ENCODE assay signal across 9 cellular contexts in the genomic region with DNA sequence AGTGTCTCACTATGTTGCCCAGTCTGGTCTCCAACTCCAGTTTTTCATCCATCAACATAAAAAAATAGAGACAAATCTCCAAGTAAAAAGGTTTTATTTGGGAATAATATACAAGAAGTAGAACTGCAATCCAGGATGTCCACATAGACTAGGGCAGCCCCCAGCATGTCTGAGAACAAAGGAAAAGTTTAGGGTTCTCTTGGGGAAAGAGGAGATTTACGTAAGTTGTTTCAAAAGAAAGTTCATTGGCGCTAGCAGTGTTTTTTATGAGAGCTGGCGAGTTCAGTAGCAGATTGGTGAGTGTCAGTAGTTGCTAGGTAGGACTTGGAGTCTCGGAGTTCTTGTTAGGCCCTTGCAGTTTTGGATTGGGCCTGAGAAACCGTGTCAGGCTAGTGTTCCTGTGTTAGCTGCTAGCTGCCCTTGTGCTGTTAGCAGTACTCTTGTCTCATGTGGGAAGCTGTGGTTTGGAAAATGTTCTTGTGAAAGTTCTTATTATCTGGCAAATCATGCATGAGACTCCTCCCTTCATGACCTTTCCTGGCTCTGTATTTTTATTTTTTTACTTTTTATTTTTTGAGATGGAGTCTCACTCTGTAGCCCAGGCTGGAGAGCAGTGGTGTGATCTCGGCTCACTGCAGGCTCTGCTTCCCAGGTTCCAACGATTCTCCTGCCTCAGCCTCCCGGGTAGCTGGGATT. TPM values are rescaled to one million over a fixed set of nuclear protein-coding genes. Genes with fewer than 3 reads are reported as not detected.
A peak's percentile ranks its signal among the peaks of the same experiment; 100 is the strongest.
DNase-seq lines count a peak whose midpoint lies in the region; ATAC-seq and TF ChIP-seq lines count a peak whose summit lies in the region.
"Had no signal": no experiment of that assay in that cellular context is flagged by ENCODE, and none has a peak within 500 bp of the region (broad histone marks: within the 10 kb centered on the region; RNA-seq: fewer than 3 reads in every experiment).

No MANE protein-coding gene starts in this region.

- no peaks in the 10 kb centered on the region for H3K9me3 ChIP-seq in PC-9 (ENCODE audit: insufficient read depth, low read depth)

- H4K20me1 ChIP-seq in PC-9 (ENCODE audit: insufficient read depth): no peaks in the 10 kb centered on the region

- H3K36me3 Mint-ChIP-seq in CD14-positive monocyte (no peaks in the 10 kb centered on the region), glutamatergic neuron (ENCODE audit: unreplicated experiment) (no peaks in the 10 kb centered on the region)

- H3K4me3 ChIP-seq in PC-9: no peak overlapping the region

- H3K27me3 Mint-ChIP-seq in CD14-positive monocyte (ENCODE audit: low read depth in 3 of 3): peaks cover 0 to 1% (median under 1%) of the 10 kb centered on the region in 3 donors
- peaks cover 2% of the 10 kb centered on the region for H3K27me3 Mint-ChIP-seq in glutamatergic neuron (ENCODE audit: unreplicated experiment)

- H3K79me2 ChIP-seq in PC-9 (ENCODE audit: low read depth): no peaks in the 10 kb centered on the region

- no peak overlapping the region for H2AFZ ChIP-seq in PC-9

- peaks cover 0 to 2% (median 0%) of the 10 kb centered on the region in 7 donors for H3K9me3 Mint-ChIP-seq in CD14-positive monocyte
- H3K9me3 Mint-ChIP-seq in glutamatergic neuron (ENCODE audit: unreplicated experiment): peaks cover 4% of the 10 kb centered on the region

- H3K36me3 ChIP-seq in PC-9 (ENCODE audit: low read depth): no peaks in the 10 kb centered on the region

- DNase-seq in CD14-positive monocyte (ENCODE audit: low spot score) (peak; percentile 62), SK-N-DZ (ENCODE audit: low spot score) (peak; percentile 32), foreskin melanocyte (peak; percentile 50), pulmonary artery endothelial cell (ENCODE audit: low read depth, low spot score) (peak; percentile 15), glutamatergic neuron (no peak), PC-9 (no peak)

- H3K4me3 Mint-ChIP-seq in CD14-positive monocyte (peak overlapping the region in 1 of 2 donors; percentile 24), glutamatergic neuron (ENCODE audit: unreplicated experiment) (no peak overlapping the region)

- peaks cover 9% of the 10 kb centered on the region for H3K4me1 Mint-ChIP-seq in CD14-positive monocyte
- no peaks in the 10 kb centered on the region for H3K4me1 Mint-ChIP-seq in glutamatergic neuron (ENCODE audit: low read depth, unreplicated experiment)

- peaks cover 17% of the 10 kb centered on the region for H3K27me3 ChIP-seq in PC-9 (ENCODE audit: insufficient read depth, low read depth)

- no TSS peak for BruUV-seq in PC-9 (replicated peaks; lab: Mats Ljungman, UMichigan)

- TF ChIP-seq POLR2A in GM19099 (IDR thresholded peaks at IDR 0.05; ENCODE audit: extremely low read depth, insufficient read length, low read depth): peak; percentile 50

- H3K9me2 ChIP-seq in PC-9 (ENCODE audit: insufficient read depth): no peaks in the 10 kb centered on the region

- no peak for TF ChIP-seq CTCF in CD14-positive monocyte (IDR thresholded peaks at IDR 0.05)
- no peak for TF ChIP-seq CTCF in glutamatergic neuron (IDR thresholded peaks at IDR 0.05; ENCODE audit: partially characterized antibody, unreplicated experiment)
- TF ChIP-seq CTCF in PC-9 (conservative IDR thresholded peaks at IDR 0.05): no peak

- intact Hi-C loops in CD14-positive monocyte (cut with micrococcal nuclease) (no loop called here), PC-9 (cut with micrococcal nuclease; ENCODE audit: unreplicated experiment) (no loop called here)

- peak overlapping the region; percentile 75 to 84 (median 78) for H3K27ac Mint-ChIP-seq in CD14-positive monocyte
- no peak overlapping the region for H3K27ac Mint-ChIP-seq in glutamatergic neuron (ENCODE audit: unreplicated experiment)

- no peak overlapping the region for H3K4me2 ChIP-seq in PC-9

- POLR2A ChIA-PET in PC-9 (lab: Charles Lee; ENCODE audit: unreplicated experiment): no interaction called here

- H3K4me1 ChIP-seq in PC-9 (replicated peaks; ENCODE audit: insufficient read depth): no peaks in the 10 kb centered on the region
- H3K4me1 ChIP-seq: foreskin keratinocyte had no signal

- no peaks in the 10 kb centered on the region for H3F3A ChIP-seq in PC-9 (ENCODE audit: insufficient read depth, low read depth)

- ATAC-seq in HG03103 (IDR thresholded peaks at IDR 0.05; ENCODE audit: low read depth, unreplicated experiment): peak; percentile 94
- ATAC-seq: foreskin keratinocyte had no signal

- no peak overlapping the region for H3K27ac ChIP-seq in PC-9
- H3K27ac ChIP-seq: foreskin keratinocyte had no signal

- CTCF ChIA-PET in PC-9 (lab: Charles Lee): no interaction called here

RNA-seq across cellular contexts. Expression of gene TTLL9, which starts 24.7 kb away (rescaled TPM):
- not detected for polyA plus RNA-seq in CD14-positive monocyte
- polyA plus RNA-seq in SK-N-DZ (2014; cell fraction: cytosol; rRNA removed): not detected in 2 replicates
- polyA plus RNA-seq in SK-N-DZ (2014; cell fraction: nucleus; rRNA removed): 0.28 TPM in 1 of 2 replicates, not detected in the other
- total RNA-seq in pulmonary artery endothelial cell (0.04 and 0.07 TPM in 2 replicates), glutamatergic neuron (ENCODE audit: unreplicated experiment) (1.5 TPM), PC-9 (2021) (1.5 and 1.8 TPM in 2 replicates)
- total RNA-seq: foreskin keratinocyte had no signal
- polyA plus RNA-seq: foreskin keratinocyte had no signal

RNA-seq across cellular contexts. Expression of gene DUSP15, which starts 24.8 kb away (rescaled TPM):
- polyA plus RNA-seq in CD14-positive monocyte: not detected
- 9.7 and 14.3 TPM in 2 replicates for polyA plus RNA-seq in SK-N-DZ (2014; cell fraction: cytosol; rRNA removed)
- polyA plus RNA-seq in SK-N-DZ (2014; cell fraction: nucleus; rRNA removed): 3.3 and 4.7 TPM in 2 replicates
- not detected in 2 replicates for total RNA-seq in pulmonary artery endothelial cell
- total RNA-seq in glutamatergic neuron (ENCODE audit: unreplicated experiment): 19.3 TPM
- total RNA-seq in PC-9 (2021): not detected in 2 replicates
- total RNA-seq: foreskin keratinocyte had no signal
- polyA plus RNA-seq: foreskin keratinocyte had no signal

RNA-seq across cellular contexts. Expression of gene FOXS1, which starts 49.7 kb away (rescaled TPM):
- polyA plus RNA-seq in CD14-positive monocyte: not detected
- polyA plus RNA-seq in SK-N-DZ (2014; cell fraction: cytosol; rRNA removed): 0.65 TPM in 1 of 2 replicates, not detected in the other
- polyA plus RNA-seq in SK-N-DZ (2014; cell fraction: nucleus; rRNA removed): not detected in 2 replicates
- total RNA-seq in pulmonary artery endothelial cell: not detected in 2 replicates
- not detected for total RNA-seq in glutamatergic neuron (ENCODE audit: unreplicated experiment)
- total RNA-seq in PC-9 (2021): not detected in 2 replicates
- total RNA-seq: foreskin keratinocyte had no signal
- polyA plus RNA-seq: foreskin keratinocyte had no signal

RNA-seq across cellular contexts. Expression of gene PDRG1, which starts 56.7 kb away (rescaled TPM):
- polyA plus RNA-seq in CD14-positive monocyte: 1 to 10 TPM; 3.5 to 3.7 TPM
- polyA plus RNA-seq in SK-N-DZ (2014; cell fraction: cytosol; rRNA removed): 16.7 and 17.2 TPM in 2 replicates
- 10.5 and 12.4 TPM in 2 replicates for polyA plus RNA-seq in SK-N-DZ (2014; cell fraction: nucleus; rRNA removed)
- total RNA-seq in pulmonary artery endothelial cell (5.7 and 6.2 TPM in 2 replicates), glutamatergic neuron (ENCODE audit: unreplicated experiment) (69.5 TPM), PC-9 (2021) (13.7 and 15.3 TPM in 2 replicates)

Comparison
In these comparisons a context has a peak if more than half of its experiments do, and no peak if none do; other contexts are left out.
1. DNase-seq: peak in CD14-positive monocyte (single experiment), SK-N-DZ (single experiment), foreskin melanocyte (single experiment) and pulmonary artery endothelial cell (single experiment); none in glutamatergic neuron (single experiment) and PC-9 (0 of 2).
2. RNA of gene DUSP15, which starts 24.8 kb away (total RNA-seq): 19.3 TPM in glutamatergic neuron (single experiment); not detected in pulmonary artery endothelial cell and not detected in PC-9; every median in the first group is over 10 times any median in the second.